8 cellular contexts compared by ENCODE assay signal in the genomic region with DNA sequence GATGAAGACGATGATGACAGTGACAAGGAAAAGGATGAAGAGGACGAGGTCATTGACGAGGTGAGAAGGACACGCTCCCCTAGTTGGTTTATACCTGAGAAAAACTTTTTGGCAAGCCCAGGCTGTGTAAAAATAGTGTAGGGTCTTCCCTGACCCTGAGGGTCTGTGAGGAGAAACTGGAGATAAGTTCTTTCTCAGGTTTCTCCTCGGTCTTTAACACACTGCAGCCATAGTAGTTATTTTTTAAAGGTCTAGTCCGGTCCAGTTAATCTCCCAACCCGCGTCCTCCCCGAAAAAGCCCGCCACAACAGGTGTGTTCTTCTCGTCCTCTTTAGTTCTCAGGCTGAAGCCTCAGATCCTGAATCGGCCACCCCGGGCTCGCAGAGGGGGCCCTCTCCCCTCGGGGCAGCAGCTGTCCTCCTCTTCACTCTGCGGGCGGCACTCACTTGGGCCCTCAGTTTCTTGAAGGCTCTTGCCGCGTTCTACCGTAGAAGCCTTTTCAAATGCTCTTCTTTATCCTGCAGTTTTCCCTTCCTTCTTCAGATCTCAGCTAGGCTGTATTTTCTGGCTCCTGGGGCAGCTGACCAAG. TPM values are rescaled to one million over a fixed set of nuclear protein-coding genes. Genes with fewer than 3 reads are reported as not detected.
A peak's percentile ranks its signal among the peaks of the same experiment; 100 is the strongest.
DNase-seq lines count a peak whose midpoint lies in the region; ATAC-seq and TF ChIP-seq lines count a peak whose summit lies in the region.

No MANE protein-coding gene starts in this region.

- intact Hi-C loops in Caco-2 (cut with micrococcal nuclease; ENCODE audit: unreplicated experiment): no loop called here

- H3K27ac Mint-ChIP-seq in Caco-2 (ENCODE audit: unreplicated experiment): no peak overlapping the region
- no peak overlapping the region for H3K27ac Mint-ChIP-seq in activated CD4-positive, alpha-beta T cell treated with anti-CD3 and anti-CD28 coated beads, Interleukin-2, amount 10 ng/mL, durations not matched to agents 7 days and 5 days

- TF ChIP-seq CTCF in Caco-2 (IDR thresholded peaks at IDR 0.05; ENCODE audit: insufficient read depth in 1 of 2, low read depth in 1 of 2, low read length in 1 of 2, severe bottlenecking in 1 of 2, unreplicated experiment in 1 of 2) (no peak), HFF-Myc (IDR thresholded peaks at IDR 0.05; ENCODE audit: low read depth, low read length, missing control alignments) (no peak), gastroesophageal sphincter (IDR thresholded peaks at IDR 0.05) (no peak)

- peaks cover 4% of the 10 kb centered on the region; the same call in 1 of the 2 replicates for H3K4me1 ChIP-seq in Caco-2
- peaks cover 0 to 48% (median 25%) of the 10 kb centered on the region in 3 donors for H3K4me1 ChIP-seq in gastroesophageal sphincter

- POLR2A ChIA-PET in Caco-2 (lab: Charles Lee): interaction anchor here (0.8 to 1.2 kb wide), 2 partner anchors 58 to 104 kb away, joined by 3 to 7 read pairs; partner anchors contain the start of gene EDRF1
- POLR2A ChIA-PET in activated CD4-positive, alpha-beta T cell treated with anti-CD3 and anti-CD28 coated beads, Interleukin-2, amount 10 ng/mL, durations not matched to agents 7 days and 5 days (lab: Charles Lee): no interaction called here

- no peak overlapping the region for H3K4me3 Mint-ChIP-seq in Caco-2 (ENCODE audit: unreplicated experiment)
- no peak overlapping the region for H3K4me3 Mint-ChIP-seq in activated CD4-positive, alpha-beta T cell treated with anti-CD3 and anti-CD28 coated beads, Interleukin-2, amount 10 ng/mL, durations not matched to agents 7 days and 5 days

- peaks cover 25% of the 10 kb centered on the region for H3K36me3 Mint-ChIP-seq in Caco-2 (ENCODE audit: insufficient read depth, unreplicated experiment)
- peaks cover 18% of the 10 kb centered on the region for H3K36me3 Mint-ChIP-seq in activated CD4-positive, alpha-beta T cell treated with anti-CD3 and anti-CD28 coated beads, Interleukin-2, amount 10 ng/mL, durations not matched to agents 7 days and 5 days (ENCODE audit: low read depth)

- peaks cover 15% of the 10 kb centered on the region for H3K4me1 Mint-ChIP-seq in Caco-2 (ENCODE audit: low read depth, unreplicated experiment)
- H3K4me1 Mint-ChIP-seq in activated CD4-positive, alpha-beta T cell treated with anti-CD3 and anti-CD28 coated beads, Interleukin-2, amount 10 ng/mL, durations not matched to agents 7 days and 5 days: peaks cover 35% of the 10 kb centered on the region

- ATAC-seq in gastroesophageal sphincter: no peak
- ATAC-seq in HG02981 (IDR thresholded peaks at IDR 0.05; ENCODE audit: unreplicated experiment): no peak
- no peak for ATAC-seq in HG03378 (IDR thresholded peaks at IDR 0.05; ENCODE audit: unreplicated experiment)

- WGBS in gastroesophageal sphincter (ENCODE audit: low coverage in 1 of 2), 2 donors: 0 to 1% methylated on average over 10 to 13 of the region's 20 CpGs

- H3K27ac ChIP-seq in gastroesophageal sphincter: peak overlapping the region; percentile 48 to 91 (median 86)

- TF ChIP-seq POLR2A in gastroesophageal sphincter (IDR thresholded peaks at IDR 0.05): no peak

- TF ChIP-seq EP300 in gastroesophageal sphincter (IDR thresholded peaks at IDR 0.05): no peak

- H3K27me3 Mint-ChIP-seq in Caco-2 (ENCODE audit: insufficient read depth, unreplicated experiment): no peaks in the 10 kb centered on the region
- no peaks in the 10 kb centered on the region for H3K27me3 Mint-ChIP-seq in activated CD4-positive, alpha-beta T cell treated with anti-CD3 and anti-CD28 coated beads, Interleukin-2, amount 10 ng/mL, durations not matched to agents 7 days and 5 days

- CTCF ChIA-PET in Caco-2 (lab: Charles Lee): interaction anchor here (0.6 kb wide), 2 partner anchors 74 to 1254 kb away, joined by 3 to 7 read pairs; no protein-coding TSS in a partner anchor
- CTCF ChIA-PET in activated CD4-positive, alpha-beta T cell treated with anti-CD3 and anti-CD28 coated beads, Interleukin-2, amount 10 ng/mL, durations not matched to agents 7 days and 5 days (lab: Charles Lee): no interaction called here

- peak overlapping the region; percentile 73 for H3K4me3 ChIP-seq in Caco-2 (ENCODE audit: low read depth, low read length)
- peak overlapping the region; percentile 97 for H3K4me3 ChIP-seq in HFF-Myc (replicated peaks; ENCODE audit: low read depth, low read length)
- H3K4me3 ChIP-seq in gastroesophageal sphincter: peak overlapping the region; percentile 68 to 75

- no peaks in the 10 kb centered on the region for H3K9me3 Mint-ChIP-seq in Caco-2 (ENCODE audit: unreplicated experiment)
- no peaks in the 10 kb centered on the region for H3K9me3 Mint-ChIP-seq in activated CD4-positive, alpha-beta T cell treated with anti-CD3 and anti-CD28 coated beads, Interleukin-2, amount 10 ng/mL, durations not matched to agents 7 days and 5 days

- H3K36me3 ChIP-seq in Caco-2 (ENCODE audit: control insufficient read depth, insufficient read depth, low read length) (peaks cover 2% of the 10 kb centered on the region), gastroesophageal sphincter (peaks cover 0 to 28% of the 10 kb centered on the region in 2 donors)

- H3K27me3 ChIP-seq in Caco-2 (replicated peaks; ENCODE audit: control insufficient read depth, insufficient read depth, low read length) (no peaks in the 10 kb centered on the region), gastroesophageal sphincter (no peaks in the 10 kb centered on the region)

- DNase-seq in Caco-2 (peak in 1 of 2 experiments; percentile 33), HFF-Myc (ENCODE audit: extremely low read depth, low read depth) (no peak), NCI-H2107 (lab: John Stamatoyannopoulos, UW) (no peak)
- DNase-seq in activated CD4-positive, alpha-beta T cell treated with anti-CD3 and anti-CD28 coated beads, Interleukin-2, amount 10 ng/mL, durations not matched to agents 7 days and 5 days: peak; percentile 6
- DNase-seq in stimulated activated CD4-positive, alpha-beta T cell treated with anti-CD3 and anti-CD28 coated beads, Interleukin-4, amount 100 ng/mL, for 24 hours: peak; percentile 9

- H3K9me3 ChIP-seq in Caco-2: no peaks in the 10 kb centered on the region
- H3K9me3 ChIP-seq in gastroesophageal sphincter: no peaks in the 10 kb centered on the region

- BruUV-seq in Caco-2 (replicated peaks; lab: Mats Ljungman, UMichigan): TSS peak; percentile 72

RNA-seq across cellular contexts. Expression of gene BCCIP, which starts 0.4 kb away (rescaled TPM):
- total RNA-seq in Caco-2 (2022): 87.3 and 91.2 TPM in 2 replicates
- 10 to 100 TPM; 56.4 to 60.6 TPM for total RNA-seq in activated CD4-positive, alpha-beta T cell treated with anti-CD3 and anti-CD28 coated beads, Interleukin-2, amount 10 ng/mL, durations not matched to agents 7 days and 5 days
- 10 to 100 TPM; 38.6 to 59.2 (median 50.3) TPM for total RNA-seq in gastroesophageal sphincter

RNA-seq across cellular contexts. Expression of gene UROS, which starts 0.7 kb away (rescaled TPM):
- total RNA-seq in Caco-2 (2022): 53.2 and 53.4 TPM in 2 replicates
- 10 to 100 TPM; 40.4 to 43.3 TPM for total RNA-seq in activated CD4-positive, alpha-beta T cell treated with anti-CD3 and anti-CD28 coated beads, Interleukin-2, amount 10 ng/mL, durations not matched to agents 7 days and 5 days
- total RNA-seq in gastroesophageal sphincter: 10 to 100 TPM; 25.3 to 64.0 (median 39.1) TPM

RNA-seq across cellular contexts. Expression of gene MMP21, which starts 48.1 kb away (rescaled TPM):
- total RNA-seq in Caco-2 (2022) (not detected in 2 replicates), gastroesophageal sphincter (under 1 TPM in 2 of 4 donors, not detected in 2; 0.13 to 0.81 TPM)
- total RNA-seq in activated CD4-positive, alpha-beta T cell treated with anti-CD3 and anti-CD28 coated beads, Interleukin-2, amount 10 ng/mL, durations not matched to agents 7 days and 5 days: under 1 TPM in 1 of 2 experiments, not detected in 1; 0.10 TPM

RNA-seq across cellular contexts. Expression of gene DHX32, which starts 57.3 kb away (rescaled TPM):
- total RNA-seq in Caco-2 (2022): 24.8 and 25.0 TPM in 2 replicates
- 1 to 10 TPM; 8.2 to 9.6 TPM for total RNA-seq in activated CD4-positive, alpha-beta T cell treated with anti-CD3 and anti-CD28 coated beads, Interleukin-2, amount 10 ng/mL, durations not matched to agents 7 days and 5 days
- 10 to 100 TPM; 22.1 to 31.5 (median 27.5) TPM for total RNA-seq in gastroesophageal sphincter

Comparison
In these comparisons a context has a peak if more than half of its experiments do, and no peak if none do; other contexts are left out.
1. DNase-seq: peak in activated CD4-positive, alpha-beta T cell treated with anti-CD3 and anti-CD28 coated beads, Interleukin-2, amount 10 ng/mL, durations not matched to agents 7 days and 5 days (single experiment) and stimulated activated CD4-positive, alpha-beta T cell treated with anti-CD3 and anti-CD28 coated beads, Interleukin-4, amount 100 ng/mL, for 24 hours (single experiment); none in HFF-Myc (single experiment) and NCI-H2107 (single experiment).
2. Peak in every context shown above with its lines, with median percentiles within 50 percentile points of each other: H3K4me3 ChIP-seq.